ENCODE assay signal across 15 cellular contexts in genomic region chr14:93028724-93029076, GRCh38.
A peak's percentile ranks its signal among the peaks of the same experiment; 100 is the strongest.
DNase-seq lines count a peak whose midpoint lies in the region; ATAC-seq lines count a peak whose summit lies in the region.
"Had no signal": no experiment of that assay in that cellular context is flagged by ENCODE, and none has a peak within 500 bp of the region (broad histone marks: within the 10 kb centered on the region; RNA-seq: fewer than 3 reads in every experiment).

No MANE protein-coding gene starts in this region.

- H3K27me3 ChIP-seq in BLaER1 treated with 17β-estradiol and CSF1 and Interleukin-3, amounts not matched to agents 10 nM and 100 nM: no peaks in the 10 kb centered on the region
- no peaks in the 10 kb centered on the region for H3K27me3 ChIP-seq in Karpas-422 (ENCODE audit: low read length)

- no peak overlapping the region for H2AFZ ChIP-seq in Karpas-422 (ENCODE audit: low read length)

- H3K36me3 ChIP-seq in BLaER1 treated with 17β-estradiol and CSF1 and Interleukin-3, amounts not matched to agents 10 nM and 100 nM: peaks cover 0 to 14% (median 0%) of the 10 kb centered on the region in 11 experiments; a peak in 4 of 22 replicates
- no peaks in the 10 kb centered on the region for H3K36me3 ChIP-seq in Karpas-422 (ENCODE audit: insufficient read depth, low read length)

- no peaks in the 10 kb centered on the region for H3K9me3 ChIP-seq in BLaER1 treated with 17β-estradiol and CSF1 and Interleukin-3, amounts not matched to agents 10 nM and 100 nM (replicated peaks in 1 of 11)
- no peaks in the 10 kb centered on the region for H3K9me3 ChIP-seq in Karpas-422 (ENCODE audit: low read length)

- H3K79me2 ChIP-seq in Karpas-422 (ENCODE audit: low read length): no peaks in the 10 kb centered on the region

- intact Hi-C loops in head of caudate nucleus (cut with DNase I): no loop called here

- H3K9ac ChIP-seq in BLaER1 treated with 17β-estradiol and CSF1 and Interleukin-3, amounts not matched to agents 10 nM and 100 nM: peak overlapping the region in 7 of 11 experiments; percentile 1 to 69 (median 52); a peak in 12 of 22 replicates
- no peak overlapping the region for H3K9ac ChIP-seq in Karpas-422 (ENCODE audit: low read length)

- peaks cover 61 to 92% (median 83%) of the 10 kb centered on the region in 10 experiments for H3K4me1 ChIP-seq in BLaER1 treated with 17β-estradiol and CSF1 and Interleukin-3, amounts not matched to agents 10 nM and 100 nM
- H3K4me1 ChIP-seq in Karpas-422 (ENCODE audit: low read length): peaks cover 2% of the 10 kb centered on the region; the same call in 1 of the 2 replicates

- peak overlapping the region in 7 of 10 experiments; percentile 9 to 36 (median 22); a peak in 7 of 20 replicates for H3K4me3 ChIP-seq in BLaER1 treated with 17β-estradiol and CSF1 and Interleukin-3, amounts not matched to agents 10 nM and 100 nM
- no peak overlapping the region for H3K4me3 ChIP-seq in Karpas-422 (ENCODE audit: low read length)

- peak overlapping the region in 8 of 11 experiments; percentile 36 to 83 (median 60); a peak in 15 of 22 replicates for H3K27ac ChIP-seq in BLaER1 treated with 17β-estradiol and CSF1 and Interleukin-3, amounts not matched to agents 10 nM and 100 nM
- H3K27ac ChIP-seq in Karpas-422 (ENCODE audit: low read length): no peak overlapping the region
- peak overlapping the region; percentile 52 for H3K27ac ChIP-seq in substantia nigra (ENCODE audit: low read depth, low read length, poor library complexity, severe bottlenecking)

- ATAC-seq in HG02623 (IDR thresholded peaks at IDR 0.05; ENCODE audit: unreplicated experiment): no peak

- peak overlapping the region; percentile 64 to 94 (median 87) for H3K4me2 ChIP-seq in BLaER1 treated with 17β-estradiol and CSF1 and Interleukin-3, amounts not matched to agents 10 nM and 100 nM
- no peak overlapping the region for H3K4me2 ChIP-seq in Karpas-422 (ENCODE audit: low read depth, low read length, poor library complexity, severe bottlenecking)

- peaks cover 41 to 99% (median 79%) of the 10 kb centered on the region in 11 experiments; a peak in 21 of 22 replicates for H4K20me1 ChIP-seq in BLaER1 treated with 17β-estradiol and CSF1 and Interleukin-3, amounts not matched to agents 10 nM and 100 nM
- peaks cover 36% of the 10 kb centered on the region for H4K20me1 ChIP-seq in Karpas-422 (ENCODE audit: insufficient read depth, low read depth, low read length)

- DNase-seq in Karpas-422: peak; percentile 51
- DNase-seq in head of caudate nucleus: peak in 23 of 42 donors; percentile 41 to 87 (median 68)
- DNase-seq in substantia nigra (lab: John Stamatoyannopoulos, UW): peak in 1 of 49 donors; percentile 59
- DNase-seq in CD1c-positive myeloid dendritic cell (ENCODE audit: extremely low spot score): no peak
- DNase-seq in stimulated activated CD4-positive, alpha-beta T cell treated with anti-CD3 and anti-CD28 coated beads, Interleukin-4, amount 100 ng/mL, for 1 hour: no peak
- DNase-seq: DMS153, H9, NCI-H1417, NCI-H1930, NCI-H2171 treated with DMSO at 0.1 percent for 48 hours, NCI-H510A, NCI-H82, SHP77 treated with DMSO at 0.1 percent for 48 hours had no signal

- H3K9me2 ChIP-seq in Karpas-422 (replicated peaks; ENCODE audit: insufficient read depth, low read length): no peaks in the 10 kb centered on the region

Comparison
In these comparisons a context has a peak if more than half of its experiments do, and no peak if none do; other contexts are left out.
1. DNase-seq: peak in Karpas-422 (single experiment) and head of caudate nucleus (23 of 42); none in CD1c-positive myeloid dendritic cell (single experiment) and stimulated activated CD4-positive, alpha-beta T cell treated with anti-CD3 and anti-CD28 coated beads, Interleukin-4, amount 100 ng/mL, for 1 hour (single experiment).